In the genomic region with DNA sequence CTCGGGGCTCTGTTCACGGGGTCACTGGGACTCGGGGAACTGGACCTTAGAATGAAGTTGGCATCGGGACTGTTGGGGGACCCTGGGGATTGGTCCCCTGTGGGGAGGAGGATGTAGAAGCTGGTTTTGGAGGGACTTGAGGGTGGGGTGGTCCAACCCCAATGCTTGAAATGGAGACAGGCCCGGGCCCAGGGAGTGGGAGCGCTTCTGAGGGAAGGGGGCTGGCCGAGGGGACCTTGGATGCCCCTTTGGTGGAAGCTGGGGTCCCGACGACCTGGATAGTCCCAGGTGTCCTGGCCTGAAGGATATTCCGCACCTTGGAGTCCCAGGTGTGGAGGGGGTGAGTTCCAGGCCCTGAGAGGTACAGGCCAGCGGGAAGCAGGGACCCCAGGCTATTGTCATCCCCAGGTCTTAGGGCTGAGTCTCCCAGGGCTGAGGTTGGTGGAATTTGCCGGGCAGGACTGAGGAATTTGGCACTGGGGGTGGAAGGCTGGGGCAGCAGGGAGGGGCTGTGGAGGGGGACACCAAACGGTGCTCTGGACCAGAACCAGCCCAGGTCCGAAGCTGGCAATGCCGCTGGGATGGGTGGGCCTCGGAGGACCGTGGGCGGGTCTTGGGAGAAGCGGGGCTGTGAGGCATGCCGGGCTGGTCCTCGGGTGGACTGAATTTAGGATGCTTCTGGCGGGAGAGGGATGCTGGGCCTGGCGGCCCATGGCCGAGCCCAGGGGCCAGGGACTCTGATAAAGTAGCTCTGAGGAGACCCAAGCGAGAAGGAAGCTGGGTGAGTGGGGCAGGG, we compare ENCODE assay signal across 1 cellular context.
TF ChIP-seq lines count a peak whose summit lies in the region.

No MANE protein-coding gene starts in this region.

TF ChIP-seq in HepG2, 621 proteins besides CTCF, POLR2A, EP300 and RAD21:
- no peak for TF ChIP-seq ZNF33B (CRISPR knock-in tag; IDR thresholded peaks at IDR 0.05)
- peak; percentile 14 for TF ChIP-seq RBM39 (IDR thresholded peaks at IDR 0.05; ENCODE audit: low read depth, low read length, poor library complexity, severe bottlenecking)
- TF ChIP-seq, protein P1, sequence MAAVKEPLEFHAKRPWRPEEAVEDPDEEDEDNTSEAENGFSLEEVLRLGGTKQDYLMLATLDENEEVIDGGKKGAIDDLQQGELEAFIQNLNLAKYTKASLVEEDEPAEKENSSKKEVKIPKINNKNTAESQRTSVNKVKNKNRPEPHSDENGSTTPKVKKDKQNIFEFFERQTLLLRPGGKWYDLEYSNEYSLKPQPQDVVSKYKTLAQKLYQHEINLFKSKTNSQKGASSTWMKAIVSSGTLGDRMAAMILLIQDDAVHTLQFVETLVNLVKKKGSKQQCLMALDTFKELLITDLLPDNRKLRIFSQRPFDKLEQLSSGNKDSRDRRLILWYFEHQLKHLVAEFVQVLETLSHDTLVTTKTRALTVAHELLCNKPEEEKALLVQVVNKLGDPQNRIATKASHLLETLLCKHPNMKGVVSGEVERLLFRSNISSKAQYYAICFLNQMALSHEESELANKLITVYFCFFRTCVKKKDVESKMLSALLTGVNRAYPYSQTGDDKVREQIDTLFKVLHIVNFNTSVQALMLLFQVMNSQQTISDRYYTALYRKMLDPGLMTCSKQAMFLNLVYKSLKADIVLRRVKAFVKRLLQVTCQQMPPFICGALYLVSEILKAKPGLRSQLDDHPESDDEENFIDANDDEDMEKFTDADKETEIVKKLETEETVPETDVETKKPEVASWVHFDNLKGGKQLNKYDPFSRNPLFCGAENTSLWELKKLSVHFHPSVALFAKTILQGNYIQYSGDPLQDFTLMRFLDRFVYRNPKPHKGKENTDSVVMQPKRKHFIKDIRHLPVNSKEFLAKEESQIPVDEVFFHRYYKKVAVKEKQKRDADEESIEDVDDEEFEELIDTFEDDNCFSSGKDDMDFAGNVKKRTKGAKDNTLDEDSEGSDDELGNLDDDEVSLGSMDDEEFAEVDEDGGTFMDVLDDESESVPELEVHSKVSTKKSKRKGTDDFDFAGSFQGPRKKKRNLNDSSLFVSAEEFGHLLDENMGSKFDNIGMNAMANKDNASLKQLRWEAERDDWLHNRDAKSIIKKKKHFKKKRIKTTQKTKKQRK (IDR thresholded peaks at IDR 0.05; ENCODE audit: low read length) = no peak
- TF ChIP-seq, protein P2, sequence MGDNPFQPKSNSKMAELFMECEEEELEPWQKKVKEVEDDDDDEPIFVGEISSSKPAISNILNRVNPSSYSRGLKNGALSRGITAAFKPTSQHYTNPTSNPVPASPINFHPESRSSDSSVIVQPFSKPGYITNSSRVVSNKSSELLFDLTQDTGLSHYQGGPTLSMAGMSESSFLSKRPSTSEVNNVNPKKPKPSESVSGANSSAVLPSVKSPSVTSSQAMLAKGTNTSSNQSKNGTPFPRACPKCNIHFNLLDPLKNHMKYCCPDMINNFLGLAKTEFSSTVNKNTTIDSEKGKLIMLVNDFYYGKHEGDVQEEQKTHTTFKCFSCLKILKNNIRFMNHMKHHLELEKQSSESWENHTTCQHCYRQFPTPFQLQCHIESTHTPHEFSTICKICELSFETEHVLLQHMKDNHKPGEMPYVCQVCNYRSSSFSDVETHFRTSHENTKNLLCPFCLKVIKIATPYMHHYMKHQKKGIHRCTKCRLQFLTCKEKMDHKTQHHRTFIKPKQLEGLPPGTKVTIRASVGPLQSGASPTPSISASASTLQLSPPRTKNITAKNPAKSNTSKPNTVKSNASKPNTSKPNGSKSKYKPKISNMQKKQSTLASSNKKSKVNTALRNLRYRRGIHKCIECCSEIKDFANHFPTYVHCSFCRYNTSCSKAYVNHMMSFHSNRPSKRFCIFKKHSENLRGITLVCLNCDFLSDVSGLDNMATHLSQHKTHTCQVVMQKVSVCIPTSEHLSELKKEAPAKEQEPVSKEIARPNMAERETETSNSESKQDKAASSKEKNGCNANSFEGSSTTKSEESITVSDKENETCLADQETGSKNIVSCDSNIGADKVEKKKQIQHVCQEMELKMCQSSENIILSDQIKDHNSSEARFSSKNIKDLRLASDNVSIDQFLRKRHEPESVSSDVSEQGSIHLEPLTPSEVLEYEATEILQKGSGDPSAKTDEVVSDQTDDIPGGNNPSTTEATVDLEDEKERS (CRISPR knock-in tag; IDR thresholded peaks at IDR 0.05) = no peak
- no peak for TF ChIP-seq ZFX (CRISPR knock-in tag; IDR thresholded peaks at IDR 0.05; ENCODE audit: low read depth)
- TF ChIP-seq ZNF768 (CRISPR knock-in tag; IDR thresholded peaks at IDR 0.05) = no peak
- TF ChIP-seq, protein P3, sequence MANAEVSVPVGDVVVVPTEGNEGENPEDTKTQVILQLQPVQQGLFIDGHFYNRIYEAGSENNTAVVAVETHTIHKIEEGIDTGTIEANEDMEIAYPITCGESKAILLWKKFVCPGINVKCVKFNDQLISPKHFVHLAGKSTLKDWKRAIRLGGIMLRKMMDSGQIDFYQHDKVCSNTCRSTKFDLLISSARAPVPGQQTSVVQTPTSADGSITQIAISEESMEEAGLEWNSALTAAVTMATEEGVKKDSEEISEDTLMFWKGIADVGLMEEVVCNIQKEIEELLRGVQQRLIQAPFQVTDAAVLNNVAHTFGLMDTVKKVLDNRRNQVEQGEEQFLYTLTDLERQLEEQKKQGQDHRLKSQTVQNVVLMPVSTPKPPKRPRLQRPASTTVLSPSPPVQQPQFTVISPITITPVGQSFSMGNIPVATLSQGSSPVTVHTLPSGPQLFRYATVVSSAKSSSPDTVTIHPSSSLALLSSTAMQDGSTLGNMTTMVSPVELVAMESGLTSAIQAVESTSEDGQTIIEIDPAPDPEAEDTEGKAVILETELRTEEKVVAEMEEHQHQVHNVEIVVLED (CRISPR knock-in tag; IDR thresholded peaks at IDR 0.05; ENCODE audit: borderline replicate concordance) = no peak
- TF ChIP-seq ZNF782 (CRISPR knock-in tag; IDR thresholded peaks at IDR 0.05; ENCODE audit: borderline replicate concordance) = no peak
- no peak for TF ChIP-seq ZNF563 (CRISPR knock-in tag; IDR thresholded peaks at IDR 0.05)
- no peak for TF ChIP-seq SRY (CRISPR knock-in tag; IDR thresholded peaks at IDR 0.05)
- no peak for TF ChIP-seq TMF1 (CRISPR knock-in tag; IDR thresholded peaks at IDR 0.05; ENCODE audit: low read depth)
- TF ChIP-seq ZSCAN25 (CRISPR knock-in tag; IDR thresholded peaks at IDR 0.05) = no peak
- TF ChIP-seq ZNF841 (CRISPR knock-in tag; IDR thresholded peaks at IDR 0.05; ENCODE audit: borderline replicate concordance) = no peak
- TF ChIP-seq BRD4 (CRISPR knock-in tag; IDR thresholded peaks at IDR 0.05) = no peak
- TF ChIP-seq RBM22 (optimal IDR thresholded peaks at IDR 0.05; ENCODE audit: low read length) = no peak
- TF ChIP-seq, protein P4, sequence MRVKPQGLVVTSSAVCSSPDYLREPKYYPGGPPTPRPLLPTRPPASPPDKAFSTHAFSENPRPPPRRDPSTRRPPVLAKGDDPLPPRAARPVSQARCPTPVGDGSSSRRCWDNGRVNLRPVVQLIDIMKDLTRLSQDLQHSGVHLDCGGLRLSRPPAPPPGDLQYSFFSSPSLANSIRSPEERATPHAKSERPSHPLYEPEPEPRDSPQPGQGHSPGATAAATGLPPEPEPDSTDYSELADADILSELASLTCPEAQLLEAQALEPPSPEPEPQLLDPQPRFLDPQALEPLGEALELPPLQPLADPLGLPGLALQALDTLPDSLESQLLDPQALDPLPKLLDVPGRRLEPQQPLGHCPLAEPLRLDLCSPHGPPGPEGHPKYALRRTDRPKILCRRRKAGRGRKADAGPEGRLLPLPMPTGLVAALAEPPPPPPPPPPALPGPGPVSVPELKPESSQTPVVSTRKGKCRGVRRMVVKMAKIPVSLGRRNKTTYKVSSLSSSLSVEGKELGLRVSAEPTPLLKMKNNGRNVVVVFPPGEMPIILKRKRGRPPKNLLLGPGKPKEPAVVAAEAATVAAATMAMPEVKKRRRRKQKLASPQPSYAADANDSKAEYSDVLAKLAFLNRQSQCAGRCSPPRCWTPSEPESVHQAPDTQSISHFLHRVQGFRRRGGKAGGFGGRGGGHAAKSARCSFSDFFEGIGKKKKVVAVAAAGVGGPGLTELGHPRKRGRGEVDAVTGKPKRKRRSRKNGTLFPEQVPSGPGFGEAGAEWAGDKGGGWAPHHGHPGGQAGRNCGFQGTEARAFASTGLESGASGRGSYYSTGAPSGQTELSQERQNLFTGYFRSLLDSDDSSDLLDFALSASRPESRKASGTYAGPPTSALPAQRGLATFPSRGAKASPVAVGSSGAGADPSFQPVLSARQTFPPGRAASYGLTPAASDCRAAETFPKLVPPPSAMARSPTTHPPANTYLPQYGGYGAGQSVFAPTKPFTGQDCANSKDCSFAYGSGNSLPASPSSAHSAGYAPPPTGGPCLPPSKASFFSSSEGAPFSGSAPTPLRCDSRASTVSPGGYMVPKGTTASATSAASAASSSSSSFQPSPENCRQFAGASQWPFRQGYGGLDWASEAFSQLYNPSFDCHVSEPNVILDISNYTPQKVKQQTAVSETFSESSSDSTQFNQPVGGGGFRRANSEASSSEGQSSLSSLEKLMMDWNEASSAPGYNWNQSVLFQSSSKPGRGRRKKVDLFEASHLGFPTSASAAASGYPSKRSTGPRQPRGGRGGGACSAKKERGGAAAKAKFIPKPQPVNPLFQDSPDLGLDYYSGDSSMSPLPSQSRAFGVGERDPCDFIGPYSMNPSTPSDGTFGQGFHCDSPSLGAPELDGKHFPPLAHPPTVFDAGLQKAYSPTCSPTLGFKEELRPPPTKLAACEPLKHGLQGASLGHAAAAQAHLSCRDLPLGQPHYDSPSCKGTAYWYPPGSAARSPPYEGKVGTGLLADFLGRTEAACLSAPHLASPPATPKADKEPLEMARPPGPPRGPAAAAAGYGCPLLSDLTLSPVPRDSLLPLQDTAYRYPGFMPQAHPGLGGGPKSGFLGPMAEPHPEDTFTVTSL (CRISPR knock-in tag; IDR thresholded peaks at IDR 0.05; ENCODE audit: borderline replicate concordance) = no peak
- TF ChIP-seq, protein P5, sequence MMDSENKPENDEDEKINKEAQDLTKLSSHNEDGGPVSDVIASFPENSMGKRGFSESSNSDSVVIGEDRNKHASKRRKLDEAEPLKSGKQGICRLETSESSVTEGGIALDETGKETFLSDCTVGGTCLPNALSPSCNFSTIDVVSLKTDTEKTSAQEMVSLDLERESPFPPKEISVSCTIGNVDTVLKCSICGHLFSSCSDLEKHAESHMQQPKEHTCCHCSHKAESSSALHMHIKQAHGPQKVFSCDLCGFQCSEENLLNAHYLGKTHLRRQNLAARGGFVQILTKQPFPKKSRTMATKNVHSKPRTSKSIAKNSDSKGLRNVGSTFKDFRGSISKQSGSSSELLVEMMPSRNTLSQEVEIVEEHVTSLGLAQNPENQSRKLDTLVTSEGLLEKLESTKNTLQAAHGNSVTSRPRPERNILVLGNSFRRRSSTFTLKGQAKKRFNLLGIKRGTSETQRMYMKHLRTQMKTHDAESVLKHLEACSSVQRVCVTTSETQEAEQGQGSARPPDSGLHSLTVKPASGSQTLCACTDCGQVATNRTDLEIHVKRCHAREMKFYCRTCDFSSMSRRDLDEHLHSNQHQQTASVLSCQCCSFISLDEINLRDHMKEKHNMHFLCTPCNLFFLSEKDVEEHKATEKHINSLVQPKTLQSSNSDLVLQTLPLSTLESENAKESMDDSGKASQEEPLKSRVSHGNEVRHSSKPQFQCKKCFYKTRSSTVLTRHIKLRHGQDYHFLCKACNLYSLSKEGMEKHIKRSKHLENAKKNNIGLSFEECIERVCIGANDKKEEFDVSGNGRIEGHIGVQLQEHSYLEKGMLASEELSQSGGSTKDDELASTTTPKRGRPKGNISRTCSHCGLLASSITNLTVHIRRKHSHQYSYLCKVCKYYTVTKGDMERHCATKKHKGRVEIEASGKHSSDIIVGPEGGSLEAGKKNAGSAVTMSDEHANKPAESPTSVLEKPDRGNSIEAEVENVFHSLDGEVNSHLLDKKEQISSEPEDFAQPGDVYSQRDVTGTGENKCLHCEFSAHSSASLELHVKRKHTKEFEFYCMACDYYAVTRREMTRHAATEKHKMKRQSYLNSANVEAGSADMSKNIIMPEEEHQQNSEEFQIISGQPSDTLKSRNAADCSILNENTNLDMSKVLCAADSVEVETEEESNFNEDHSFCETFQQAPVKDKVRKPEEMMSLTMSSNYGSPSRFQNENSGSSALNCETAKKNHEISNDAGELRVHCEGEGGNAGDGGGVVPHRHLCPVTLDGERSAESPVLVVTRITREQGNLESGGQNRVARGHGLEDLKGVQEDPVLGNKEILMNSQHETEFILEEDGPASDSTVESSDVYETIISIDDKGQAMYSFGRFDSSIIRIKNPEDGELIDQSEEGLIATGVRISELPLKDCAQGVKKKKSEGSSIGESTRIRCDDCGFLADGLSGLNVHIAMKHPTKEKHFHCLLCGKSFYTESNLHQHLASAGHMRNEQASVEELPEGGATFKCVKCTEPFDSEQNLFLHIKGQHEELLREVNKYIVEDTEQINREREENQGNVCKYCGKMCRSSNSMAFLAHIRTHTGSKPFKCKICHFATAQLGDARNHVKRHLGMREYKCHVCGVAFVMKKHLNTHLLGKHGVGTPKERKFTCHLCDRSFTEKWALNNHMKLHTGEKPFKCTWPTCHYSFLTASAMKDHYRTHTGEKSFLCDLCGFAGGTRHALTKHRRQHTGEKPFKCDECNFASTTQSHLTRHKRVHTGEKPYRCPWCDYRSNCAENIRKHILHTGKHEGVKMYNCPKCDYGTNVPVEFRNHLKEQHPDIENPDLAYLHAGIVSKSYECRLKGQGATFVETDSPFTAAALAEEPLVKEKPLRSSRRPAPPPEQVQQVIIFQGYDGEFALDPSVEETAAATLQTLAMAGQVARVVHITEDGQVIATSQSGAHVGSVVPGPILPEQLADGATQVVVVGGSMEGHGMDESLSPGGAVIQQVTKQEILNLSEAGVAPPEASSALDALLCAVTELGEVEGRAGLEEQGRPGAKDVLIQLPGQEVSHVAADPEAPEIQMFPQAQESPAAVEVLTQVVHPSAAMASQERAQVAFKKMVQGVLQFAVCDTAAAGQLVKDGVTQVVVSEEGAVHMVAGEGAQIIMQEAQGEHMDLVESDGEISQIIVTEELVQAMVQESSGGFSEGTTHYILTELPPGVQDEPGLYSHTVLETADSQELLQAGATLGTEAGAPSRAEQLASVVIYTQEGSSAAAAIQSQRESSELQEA (CRISPR knock-in tag; IDR thresholded peaks at IDR 0.05; ENCODE audit: not compliant biosample characterization) = peak; percentile 6
